Comparison of ENCODE assay signal across 23 cellular contexts in the genomic region with DNA sequence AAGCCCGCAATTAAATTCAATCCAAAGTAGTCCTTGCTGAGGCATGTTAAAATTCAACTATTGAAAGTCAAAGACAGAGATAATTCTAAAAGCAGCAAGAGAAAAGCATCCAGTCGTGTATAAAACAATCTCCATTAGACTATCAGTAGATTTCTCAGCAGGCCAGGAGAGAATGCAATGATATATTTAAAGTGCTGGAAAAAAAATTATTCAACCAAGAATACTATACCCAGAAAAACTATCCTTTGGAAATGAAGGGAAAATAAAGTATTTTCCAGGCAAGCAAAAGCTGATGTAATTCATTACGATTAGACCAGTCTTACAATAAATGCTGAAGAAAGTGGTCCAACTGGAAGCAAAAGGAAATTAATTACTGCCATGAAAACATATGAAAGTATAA.
"Had no signal": no experiment of that assay in that cellular context is flagged by ENCODE, and none has a peak within 500 bp of the region (broad histone marks: within the 10 kb centered on the region; RNA-seq: fewer than 3 reads in every experiment).

No MANE protein-coding gene starts in this region.

- H3K9me3 ChIP-seq: colonic mucosa, gastrocnemius medialis had no signal

- H3K27ac ChIP-seq: colonic mucosa, coronary artery, dorsolateral prefrontal cortex, epithelial cell of prostate, esophagus muscularis mucosa, esophagus squamous epithelium, foreskin keratinocyte, gastrocnemius medialis, gastroesophageal sphincter, heart left ventricle, heart right ventricle had no signal

- H3K4me3 ChIP-seq: colonic mucosa, coronary artery, dorsolateral prefrontal cortex, esophagus muscularis mucosa, esophagus squamous epithelium, gastroesophageal sphincter, heart left ventricle, heart right ventricle had no signal

- DNase-seq: colonic mucosa; cortex of kidney; dermis blood vessel endothelial cell; dorsolateral prefrontal cortex; effector CD4-positive, alpha-beta T cell; effector CD8-positive, alpha-beta T cell; effector memory CD4-positive, alpha-beta T cell; effector memory CD8-positive, alpha-beta T cell; endodermal cell; erythroblast; esophagus squamous epithelium; foreskin fibroblast; foreskin keratinocyte; foreskin melanocyte; gastrocnemius medialis; glutamatergic neuron; head of caudate nucleus; heart left ventricle; heart right ventricle had no signal

- H3K4me1 ChIP-seq: colonic mucosa, esophagus muscularis mucosa, esophagus squamous epithelium, foreskin keratinocyte, gastrocnemius medialis, gastroesophageal sphincter, heart left ventricle, heart right ventricle had no signal

- H3K36me3 ChIP-seq: colonic mucosa, esophagus muscularis mucosa, esophagus squamous epithelium, gastrocnemius medialis, gastroesophageal sphincter, heart left ventricle, heart right ventricle had no signal
